8 cellular contexts compared by ENCODE assay signal in genomic region chr5:108260105-108260857, GRCh38.
DNase-seq lines count a peak whose midpoint lies in the region; ATAC-seq and TF ChIP-seq lines count a peak whose summit lies in the region.

No MANE protein-coding gene starts in this region.

- ATAC-seq in SK-N-SH treated with all-trans-retinoic acid at 6 μM for 48 hours = peak; percentile 100
- peak; percentile 89 to 93 for ATAC-seq in activated naive CD4-positive, alpha-beta T cell treated with anti-CD3 and anti-CD28 coated beads, Interleukin-2, amount 50 U/mL, for 72 hours
- peak; percentile 95 for ATAC-seq in Right ventricle myocardium superior (ENCODE audit: poor library complexity)

- TF ChIP-seq CTCF in GM06990 (IDR thresholded peaks at IDR 0.05; ENCODE audit: insufficient read depth, low read length, poor library complexity, severe bottlenecking) = peak; percentile 93

- H3K36me3 ChIP-seq in GM06990 (ENCODE audit: control insufficient read depth, insufficient read depth, low read length) = no peaks in the 10 kb centered on the region

- H3K4me3 ChIP-seq in GM06990 (replicated peaks; ENCODE audit: low read depth, low read length) = peak overlapping the region; percentile 51

- H3K27ac Mint-ChIP-seq in activated naive CD4-positive, alpha-beta T cell treated with anti-CD3 and anti-CD28 coated beads, Interleukin-2, amount 50 U/mL, for 72 hours = peak overlapping the region in 1 of 2 donors; percentile 44

- no peaks in the 10 kb centered on the region for H3K9me3 Mint-ChIP-seq in activated naive CD4-positive, alpha-beta T cell treated with anti-CD3 and anti-CD28 coated beads, Interleukin-2, amount 50 U/mL, for 72 hours

- H3K27me3 ChIP-seq in GM06990 (replicated peaks; ENCODE audit: control insufficient read depth, insufficient read depth, low read length) = no peaks in the 10 kb centered on the region

- no peaks in the 10 kb centered on the region for H3K36me3 Mint-ChIP-seq in activated naive CD4-positive, alpha-beta T cell treated with anti-CD3 and anti-CD28 coated beads, Interleukin-2, amount 50 U/mL, for 72 hours

- peak; percentile 20 for DNase-seq in GM06990 (ENCODE audit: extremely low read depth, insufficient read length)
- DNase-seq in H4 (ENCODE audit: low spot score) = peak; percentile 77
- peak; percentile 68 for DNase-seq in M059J (ENCODE audit: low read depth)
- peak in 1 of 2 donors; percentile 64 for DNase-seq in activated naive CD4-positive, alpha-beta T cell treated with anti-CD3 and anti-CD28 coated beads, Interleukin-2, amount 50 U/mL, for 72 hours (ENCODE audit: low spot score in 2 of 2)
- DNase-seq in Right ventricle myocardium superior = peak; percentile 52
- DNase-seq in pulmonary artery endothelial cell (ENCODE audit: low read depth, low spot score) = peak; percentile 64
- DNase-seq in HuH-7 (ENCODE audit: low spot score) = no peak

- intact Hi-C loops in Right ventricle myocardium superior (cut with DNase I) = loop anchor here (10.0 kb wide), 1 partner anchor 95 kb away; no protein-coding TSS in a partner anchor

TF ChIP-seq in SK-N-SH treated with all-trans-retinoic acid at 6 μM for 48 hours, 23 proteins besides CTCF, POLR2A, EP300 and RAD21:
- TF ChIP-seq ZC3H10 (CRISPR knock-in tag; IDR thresholded peaks at IDR 0.05) = no peak
